In genomic region chr4:77818077-77818666, GRCh38 we compare ENCODE assay signal across 8 cellular contexts. TPM values are rescaled to one million over a fixed set of nuclear protein-coding genes. Genes with fewer than 3 reads are reported as not detected.
DNase-seq lines count a peak whose midpoint lies in the region; ATAC-seq and TF ChIP-seq lines count a peak whose summit lies in the region.

No MANE protein-coding gene starts in this region.

- H3K27me3 ChIP-seq in SK-N-SH (ENCODE audit: insufficient read depth) = no peaks in the 10 kb centered on the region
- H3K27me3 ChIP-seq in heart left ventricle = no peaks in the 10 kb centered on the region
- H3K27me3 ChIP-seq in parathyroid adenoma (ENCODE audit: control insufficient read depth, insufficient read depth, low read length) = no peaks in the 10 kb centered on the region

- H3K9me3 ChIP-seq in SK-N-SH (no peaks in the 10 kb centered on the region; the same call in 1 of the 2 replicates), heart left ventricle (no peaks in the 10 kb centered on the region), parathyroid adenoma (ENCODE audit: control insufficient read depth, low read length) (no peaks in the 10 kb centered on the region)

- ATAC-seq in heart left ventricle (peak; percentile 65 to 75 (median 68)), GM21423 (IDR thresholded peaks at IDR 0.05; ENCODE audit: unreplicated experiment) (no peak)

- H2AFZ ChIP-seq in SK-N-SH (ENCODE audit: low read depth) = peak overlapping the region; percentile 92
- H2AFZ ChIP-seq in parathyroid adenoma = peak overlapping the region; percentile 69

- H3K27ac ChIP-seq in SK-N-SH (ENCODE audit: low read depth in 2 of 2, low read length in 1 of 2) (peak overlapping the region; percentile 77 to 87), angular gyrus (ENCODE audit: low read depth, low read length) (peak overlapping the region; percentile 85), heart left ventricle (peak overlapping the region; percentile 90 to 100 (median 99)), parathyroid adenoma (peak overlapping the region; percentile 90)

- no peaks in the 10 kb centered on the region for H3K36me3 ChIP-seq in SK-N-SH (replicated peaks in 1 of 2; ENCODE audit: control insufficient read depth in 1 of 2, insufficient read depth in 2 of 2, low read length in 1 of 2)
- H3K36me3 ChIP-seq in heart left ventricle = no peaks in the 10 kb centered on the region
- H3K36me3 ChIP-seq in parathyroid adenoma (ENCODE audit: control insufficient read depth, insufficient read depth, low read length) = no peaks in the 10 kb centered on the region

- CTCF ChIA-PET in SK-N-SH (lab: Yijun Ruan, JAX) = interaction anchor here (1.0 to 2.7 kb wide), 8 partner anchors 9 to 578 kb away, joined by 3 to 17 read pairs (median 4); partner anchors contain the start of gene MRPL1

- WGBS in SK-N-SH (ENCODE audit: low lambda C conversion rate) = 0% methylated on average over 15 of the region's 19 CpGs
- 0% methylated on average over 19 of the region's 19 CpGs for WGBS in heart left ventricle, 4 donors

- TF ChIP-seq CTCF in SK-N-SH (IDR thresholded peaks at IDR 0.05) (peak; percentile 62), heart left ventricle (IDR thresholded peaks at IDR 0.05) (peak; percentile 36 to 76 (median 52)), parathyroid adenoma (IDR thresholded peaks at IDR 0.05) (peak; percentile 27)

- DNase-seq in DMS53 (lab: John Stamatoyannopoulos, UW) = peak; percentile 82
- peak; percentile 12 for DNase-seq in GOT3 (lab: John Stamatoyannopoulos, UW)
- peak; percentile 61 for DNase-seq in NCI-H1092 (lab: John Stamatoyannopoulos, UW)
- peak; percentile 76 for DNase-seq in SK-N-SH
- DNase-seq in heart left ventricle = peak; percentile 73 to 85 (median 83)

- TF ChIP-seq POLR2A in heart left ventricle (IDR thresholded peaks at IDR 0.05) = no peak

- POLR2A ChIA-PET in SK-N-SH (lab: Yijun Ruan, JAX) = interaction anchor here (0.8 kb wide), 1 partner anchor 44 kb away, joined by 3 read pairs; the partner anchor contains the start of gene MRPL1

- intact Hi-C loops in heart left ventricle (cut with DNase I) = loop anchor here in 5 of 10 donors (1.0 to 10.0 kb wide), 5 partner anchors 37 to 107 kb away; partner anchors contain the start of gene MRPL1 (in 4 of the 5)

- H3K9me2 ChIP-seq in SK-N-SH = no peaks in the 10 kb centered on the region

- H3K4me2 ChIP-seq in SK-N-SH (peak overlapping the region; percentile 76), parathyroid adenoma (ENCODE audit: low read length) (peak overlapping the region; percentile 67)

- peak overlapping the region; percentile 81 to 97 for H3K4me3 ChIP-seq in SK-N-SH (ENCODE audit: low read depth in 2 of 2, low read length in 1 of 2)
- peak overlapping the region; percentile 72 to 99 (median 88) for H3K4me3 ChIP-seq in heart left ventricle
- peak overlapping the region; percentile 71 for H3K4me3 ChIP-seq in parathyroid adenoma (ENCODE audit: low read depth, low read length)

- peaks cover 7% of the 10 kb centered on the region; the same call in 1 of the 2 replicates for H4K20me1 ChIP-seq in SK-N-SH (ENCODE audit: insufficient read depth)

- TF ChIP-seq RAD21 in SK-N-SH (IDR thresholded peaks at IDR 0.05; ENCODE audit: low read length) = peak; percentile 48

- peaks cover 17% of the 10 kb centered on the region for H3F3A ChIP-seq in SK-N-SH (replicated peaks; ENCODE audit: insufficient read depth)

- no peak for TF ChIP-seq EP300 in SK-N-SH (IDR thresholded peaks at IDR 0.05; ENCODE audit: borderline replicate concordance in 1 of 2, low read depth in 1 of 2, low read length in 1 of 2)

- H3K9ac ChIP-seq in SK-N-SH (peak overlapping the region; percentile 89), parathyroid adenoma (peak overlapping the region; percentile 28)

- peaks cover 48% of the 10 kb centered on the region for H3K79me2 ChIP-seq in SK-N-SH (ENCODE audit: insufficient read depth)
- peaks cover 4% of the 10 kb centered on the region for H3K79me2 ChIP-seq in parathyroid adenoma

- H3K4me1 ChIP-seq in SK-N-SH (ENCODE audit: control insufficient read depth in 1 of 2, insufficient read depth in 2 of 2, low read depth in 1 of 2, low read length in 1 of 2) (peaks cover 0 to 12% of the 10 kb centered on the region in 2 experiments; a peak in 2 of 4 replicates), heart left ventricle (peaks cover 5 to 64% (median 47%) of the 10 kb centered on the region in 12 donors), parathyroid adenoma (peaks cover 2% of the 10 kb centered on the region)

TF ChIP-seq in SK-N-SH, 30 proteins besides CTCF, POLR2A, EP300 and RAD21:
- no peak for TF ChIP-seq ELF1 (IDR thresholded peaks at IDR 0.05)
- peak; percentile 19; the same call in 1 of the 2 replicates for TF ChIP-seq SMC3 (IDR thresholded peaks at IDR 0.05; ENCODE audit: low read depth, low read length)
- peak; percentile 58; the same call in 1 of the 2 replicates for TF ChIP-seq MAX (IDR thresholded peaks at IDR 0.05; ENCODE audit: low read depth)
- TF ChIP-seq GABPA (IDR thresholded peaks at IDR 0.05; ENCODE audit: low read depth) = peak; percentile 21; the same call in 1 of the 2 replicates
- no peak for TF ChIP-seq RCOR1 (IDR thresholded peaks at IDR 0.05; ENCODE audit: low read length)
- TF ChIP-seq MXI1 (IDR thresholded peaks at IDR 0.05; ENCODE audit: low read depth, low read length) = peak; percentile 81
- TF ChIP-seq SIN3A (IDR thresholded peaks at IDR 0.05; ENCODE audit: borderline replicate concordance, low read depth, low read length) = peak; percentile 67

RNA-seq across cellular contexts. Expression of gene CNOT6L, which starts 1.0 kb away (rescaled TPM):
- 2.3 and 2.8 TPM in 2 replicates for polyA plus RNA-seq in SK-N-SH (2012; rRNA removed)
- 4.1 and 4.6 TPM in 2 replicates for polyA plus RNA-seq in SK-N-SH (2012; cell fraction: cytosol; rRNA removed)
- 4.3 and 5.5 TPM in 2 replicates for polyA plus RNA-seq in SK-N-SH (2012; cell fraction: nucleus; rRNA removed)
- total RNA-seq in heart left ventricle = 10 to 100 TPM; 12.1 to 39.2 (median 19.6) TPM
- polyA plus RNA-seq in heart left ventricle = 1 to 10 TPM; 2.2 to 6.9 TPM

RNA-seq across cellular contexts. Expression of gene MRPL1, which starts 44.5 kb away (rescaled TPM):
- polyA plus RNA-seq in SK-N-SH (2012; rRNA removed) (11.0 and 13.0 TPM in 2 replicates), heart left ventricle (10 to 100 TPM; 34.1 to 69.4 TPM)
- polyA plus RNA-seq in SK-N-SH (2012; cell fraction: cytosol; rRNA removed) = 18.3 and 28.8 TPM in 2 replicates
- 3.5 and 6.7 TPM in 2 replicates for polyA plus RNA-seq in SK-N-SH (2012; cell fraction: nucleus; rRNA removed)
- 10 to 100 TPM; 26.9 to 47.6 (median 40.2) TPM for total RNA-seq in heart left ventricle

Comparison
In these comparisons a context has a peak if more than half of its experiments do, and no peak if none do; other contexts are left out.
1. DNase-seq: peak in every context shown above with its lines; median percentile 83 in heart left ventricle; 82 in DMS53; 76 in SK-N-SH; 61 in NCI-H1092; 12 in GOT3.